9 cellular contexts compared by ENCODE assay signal in the genomic region with DNA sequence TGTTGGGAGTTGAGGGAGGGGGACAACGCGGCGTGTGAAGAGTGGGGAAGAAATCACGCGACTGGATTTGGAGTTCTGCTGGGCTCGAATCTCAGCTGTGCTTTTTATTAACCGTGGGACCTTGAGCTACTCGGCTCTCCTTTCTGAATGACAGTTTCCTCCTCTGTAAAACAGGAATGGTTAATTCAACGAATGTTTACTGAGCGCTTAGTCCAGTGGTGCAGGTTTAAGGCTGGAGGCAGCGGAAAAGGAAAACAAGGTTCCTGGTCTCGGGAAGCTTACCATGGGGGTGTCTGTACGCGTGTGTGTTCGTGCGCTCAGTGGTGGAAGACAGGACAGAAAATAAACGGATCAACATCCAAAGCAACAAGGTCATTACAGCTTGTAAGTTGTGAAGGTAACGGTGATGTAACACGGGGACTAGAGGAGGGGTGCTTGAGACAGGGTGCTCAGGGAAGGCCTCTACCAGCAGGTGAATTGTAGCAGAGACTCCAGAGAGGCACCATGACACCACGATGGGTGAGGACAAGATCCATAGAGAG. TPM values are rescaled to one million over a fixed set of nuclear protein-coding genes. Genes with fewer than 3 reads are reported as not detected.
DNase-seq lines count a peak whose midpoint lies in the region; ATAC-seq and TF ChIP-seq lines count a peak whose summit lies in the region.
"Had no signal": no experiment of that assay in that cellular context is flagged by ENCODE, and none has a peak within 500 bp of the region (broad histone marks: within the 10 kb centered on the region; RNA-seq: fewer than 3 reads in every experiment).

No MANE protein-coding gene starts in this region.

- H3K9me3 ChIP-seq in endocrine pancreas (ENCODE audit: control insufficient read depth, low read length) (no peaks in the 10 kb centered on the region), transverse colon (no peaks in the 10 kb centered on the region), thyroid gland (no peaks in the 10 kb centered on the region)

- intact Hi-C loops in transverse colon (cut with DNase I; ENCODE audit: low total_unique reads) (no loop called here), thyroid gland (cut with DNase I) (no loop called here)

- WGBS in transverse colon (ENCODE audit: low coverage in 1 of 2), 2 donors = 5 to 24% methylated on average over 8 to 20 of the region's 20 CpGs
- 8 to 10% methylated on average over 20 of the region's 20 CpGs for WGBS in thyroid gland, 2 donors

- H3K9me3 Mint-ChIP-seq in progenitor cell of endocrine pancreas (ENCODE audit: low read depth) = peaks cover 5% of the 10 kb centered on the region

- H3K27me3 ChIP-seq in endocrine pancreas (ENCODE audit: control insufficient read depth, insufficient read depth, low read length) = no peaks in the 10 kb centered on the region
- H3K27me3 ChIP-seq in transverse colon = peaks cover 91% of the 10 kb centered on the region
- peaks cover 22% of the 10 kb centered on the region for H3K27me3 ChIP-seq in thyroid gland

- H3K4me1 ChIP-seq in endocrine pancreas (ENCODE audit: control insufficient read depth, insufficient read depth, low read length) (no peaks in the 10 kb centered on the region), transverse colon (peaks cover 0 to 19% (median 15%) of the 10 kb centered on the region in 4 donors), thyroid gland (peaks cover 3 to 15% of the 10 kb centered on the region in 2 donors)

- H3K4me3 ChIP-seq in endocrine pancreas (ENCODE audit: control insufficient read depth, insufficient read depth, low read length) (peak overlapping the region; percentile 72), transverse colon (peak overlapping the region in 2 of 4 donors; percentile 17 to 38), thyroid gland (replicated peaks in 1 of 3) (no peak overlapping the region)

- in situ Hi-C loops in transverse colon (cut with MboI; ENCODE audit: low pct_ligation_motif_present in 1 of 4, low pct_unique_long_range_greater_than_20kb in 1 of 4, low sequenced_read_pairs in 3 of 4) = no loop called here

- peaks cover 3% of the 10 kb centered on the region for H3K4me1 Mint-ChIP-seq in progenitor cell of endocrine pancreas (ENCODE audit: low read depth)

- H3K36me3 ChIP-seq in endocrine pancreas (ENCODE audit: control insufficient read depth, insufficient read depth, low read length) (no peaks in the 10 kb centered on the region), transverse colon (no peaks in the 10 kb centered on the region), thyroid gland (no peaks in the 10 kb centered on the region)

- peak overlapping the region; percentile 1 for H3K9ac ChIP-seq in endocrine pancreas (ENCODE audit: control insufficient read depth, insufficient read depth, low read length)
- H3K9ac ChIP-seq: KMS-11 had no signal

- peak overlapping the region; percentile 60 for H3K4me3 Mint-ChIP-seq in progenitor cell of endocrine pancreas (ENCODE audit: low read depth)

- no peak overlapping the region for H3K27ac ChIP-seq in transverse colon
- no peak overlapping the region for H3K27ac ChIP-seq in thyroid gland
- H3K27ac ChIP-seq: KMS-11 had no signal

- no peaks in the 10 kb centered on the region for H3K36me3 Mint-ChIP-seq in progenitor cell of endocrine pancreas (ENCODE audit: insufficient read depth)

- TF ChIP-seq EP300 in transverse colon (IDR thresholded peaks at IDR 0.05; ENCODE audit: low read depth) = no peak

- ATAC-seq in HG03108 (IDR thresholded peaks at IDR 0.05; ENCODE audit: unreplicated experiment) = no peak

- no peak for TF ChIP-seq POLR2A in transverse colon (IDR thresholded peaks at IDR 0.05)
- no peak for TF ChIP-seq POLR2A in thyroid gland (IDR thresholded peaks at IDR 0.05)

- DNase-seq in DMS114 treated with DMSO at 0.1 percent for 48 hours (lab: John Stamatoyannopoulos, UW; ENCODE audit: unreplicated experiment) (peak; percentile 65), NCI-H69 (lab: John Stamatoyannopoulos, UW) (peak; percentile 64), progenitor cell of endocrine pancreas (ENCODE audit: low spot score, unreplicated experiment) (no peak), nucleus accumbens (lab: John Stamatoyannopoulos, UW) (no peak), transverse colon (no peak), thyroid gland (no peak)

- peaks cover 86% of the 10 kb centered on the region for H3K27me3 Mint-ChIP-seq in progenitor cell of endocrine pancreas

- no peak overlapping the region for H3K27ac Mint-ChIP-seq in progenitor cell of endocrine pancreas

- TF ChIP-seq CTCF in progenitor cell of endocrine pancreas (IDR thresholded peaks at IDR 0.05; ENCODE audit: unreplicated experiment) (no peak), transverse colon (IDR thresholded peaks at IDR 0.05) (no peak), thyroid gland (IDR thresholded peaks at IDR 0.05) (no peak)

RNA-seq across cellular contexts. Expression of a gene that starts 0.3 kb away (rescaled TPM):
- total RNA-seq in progenitor cell of endocrine pancreas = not detected in 2 replicates
- not detected for total RNA-seq in transverse colon
- not detected for total RNA-seq in thyroid gland

RNA-seq across cellular contexts. Expression of a gene that starts 0.4 kb away (rescaled TPM):
- total RNA-seq in progenitor cell of endocrine pancreas = 0.24 TPM in 1 of 2 replicates, not detected in the other
- not detected for total RNA-seq in transverse colon
- total RNA-seq in thyroid gland = not detected

RNA-seq across cellular contexts. Expression of a gene that starts 16.5 kb away (rescaled TPM):
- total RNA-seq in progenitor cell of endocrine pancreas = 37.3 and 37.5 TPM in 2 replicates
- 100 to 1,000 TPM in 1 of 4 donors, 10 to 100 TPM in 3; 27.2 to 227 (median 36.1) TPM for total RNA-seq in transverse colon
- total RNA-seq in thyroid gland = 10 to 100 TPM; 18.9 to 24.7 (median 21.0) TPM

RNA-seq across cellular contexts. Expression of a gene that starts 20.8 kb away (rescaled TPM):
- total RNA-seq in progenitor cell of endocrine pancreas (5.9 TPM in 2 replicates), transverse colon (1 to 10 TPM; 1.6 to 9.7 (median 3.6) TPM), thyroid gland (under 1 TPM; 0.24 to 0.75 (median 0.30) TPM)

Comparison
In these comparisons a context has a peak if more than half of its experiments do, and no peak if none do; other contexts are left out.
1. DNase-seq: peak in DMS114 treated with DMSO at 0.1 percent for 48 hours (single experiment) and NCI-H69 (single experiment); none in progenitor cell of endocrine pancreas (single experiment), nucleus accumbens (0 of 56), transverse colon (single experiment) and thyroid gland (0 of 2).